In genomic region chr20:13336308-13337089, GRCh38 we compare ENCODE assay signal across 1 cellular context.
TF ChIP-seq lines count a peak whose summit lies in the region.

No MANE protein-coding gene starts in this region.

TF ChIP-seq in GM23338, 12 proteins besides CTCF, POLR2A, EP300 and RAD21 (continued from another document):
- TF ChIP-seq, protein P1, sequence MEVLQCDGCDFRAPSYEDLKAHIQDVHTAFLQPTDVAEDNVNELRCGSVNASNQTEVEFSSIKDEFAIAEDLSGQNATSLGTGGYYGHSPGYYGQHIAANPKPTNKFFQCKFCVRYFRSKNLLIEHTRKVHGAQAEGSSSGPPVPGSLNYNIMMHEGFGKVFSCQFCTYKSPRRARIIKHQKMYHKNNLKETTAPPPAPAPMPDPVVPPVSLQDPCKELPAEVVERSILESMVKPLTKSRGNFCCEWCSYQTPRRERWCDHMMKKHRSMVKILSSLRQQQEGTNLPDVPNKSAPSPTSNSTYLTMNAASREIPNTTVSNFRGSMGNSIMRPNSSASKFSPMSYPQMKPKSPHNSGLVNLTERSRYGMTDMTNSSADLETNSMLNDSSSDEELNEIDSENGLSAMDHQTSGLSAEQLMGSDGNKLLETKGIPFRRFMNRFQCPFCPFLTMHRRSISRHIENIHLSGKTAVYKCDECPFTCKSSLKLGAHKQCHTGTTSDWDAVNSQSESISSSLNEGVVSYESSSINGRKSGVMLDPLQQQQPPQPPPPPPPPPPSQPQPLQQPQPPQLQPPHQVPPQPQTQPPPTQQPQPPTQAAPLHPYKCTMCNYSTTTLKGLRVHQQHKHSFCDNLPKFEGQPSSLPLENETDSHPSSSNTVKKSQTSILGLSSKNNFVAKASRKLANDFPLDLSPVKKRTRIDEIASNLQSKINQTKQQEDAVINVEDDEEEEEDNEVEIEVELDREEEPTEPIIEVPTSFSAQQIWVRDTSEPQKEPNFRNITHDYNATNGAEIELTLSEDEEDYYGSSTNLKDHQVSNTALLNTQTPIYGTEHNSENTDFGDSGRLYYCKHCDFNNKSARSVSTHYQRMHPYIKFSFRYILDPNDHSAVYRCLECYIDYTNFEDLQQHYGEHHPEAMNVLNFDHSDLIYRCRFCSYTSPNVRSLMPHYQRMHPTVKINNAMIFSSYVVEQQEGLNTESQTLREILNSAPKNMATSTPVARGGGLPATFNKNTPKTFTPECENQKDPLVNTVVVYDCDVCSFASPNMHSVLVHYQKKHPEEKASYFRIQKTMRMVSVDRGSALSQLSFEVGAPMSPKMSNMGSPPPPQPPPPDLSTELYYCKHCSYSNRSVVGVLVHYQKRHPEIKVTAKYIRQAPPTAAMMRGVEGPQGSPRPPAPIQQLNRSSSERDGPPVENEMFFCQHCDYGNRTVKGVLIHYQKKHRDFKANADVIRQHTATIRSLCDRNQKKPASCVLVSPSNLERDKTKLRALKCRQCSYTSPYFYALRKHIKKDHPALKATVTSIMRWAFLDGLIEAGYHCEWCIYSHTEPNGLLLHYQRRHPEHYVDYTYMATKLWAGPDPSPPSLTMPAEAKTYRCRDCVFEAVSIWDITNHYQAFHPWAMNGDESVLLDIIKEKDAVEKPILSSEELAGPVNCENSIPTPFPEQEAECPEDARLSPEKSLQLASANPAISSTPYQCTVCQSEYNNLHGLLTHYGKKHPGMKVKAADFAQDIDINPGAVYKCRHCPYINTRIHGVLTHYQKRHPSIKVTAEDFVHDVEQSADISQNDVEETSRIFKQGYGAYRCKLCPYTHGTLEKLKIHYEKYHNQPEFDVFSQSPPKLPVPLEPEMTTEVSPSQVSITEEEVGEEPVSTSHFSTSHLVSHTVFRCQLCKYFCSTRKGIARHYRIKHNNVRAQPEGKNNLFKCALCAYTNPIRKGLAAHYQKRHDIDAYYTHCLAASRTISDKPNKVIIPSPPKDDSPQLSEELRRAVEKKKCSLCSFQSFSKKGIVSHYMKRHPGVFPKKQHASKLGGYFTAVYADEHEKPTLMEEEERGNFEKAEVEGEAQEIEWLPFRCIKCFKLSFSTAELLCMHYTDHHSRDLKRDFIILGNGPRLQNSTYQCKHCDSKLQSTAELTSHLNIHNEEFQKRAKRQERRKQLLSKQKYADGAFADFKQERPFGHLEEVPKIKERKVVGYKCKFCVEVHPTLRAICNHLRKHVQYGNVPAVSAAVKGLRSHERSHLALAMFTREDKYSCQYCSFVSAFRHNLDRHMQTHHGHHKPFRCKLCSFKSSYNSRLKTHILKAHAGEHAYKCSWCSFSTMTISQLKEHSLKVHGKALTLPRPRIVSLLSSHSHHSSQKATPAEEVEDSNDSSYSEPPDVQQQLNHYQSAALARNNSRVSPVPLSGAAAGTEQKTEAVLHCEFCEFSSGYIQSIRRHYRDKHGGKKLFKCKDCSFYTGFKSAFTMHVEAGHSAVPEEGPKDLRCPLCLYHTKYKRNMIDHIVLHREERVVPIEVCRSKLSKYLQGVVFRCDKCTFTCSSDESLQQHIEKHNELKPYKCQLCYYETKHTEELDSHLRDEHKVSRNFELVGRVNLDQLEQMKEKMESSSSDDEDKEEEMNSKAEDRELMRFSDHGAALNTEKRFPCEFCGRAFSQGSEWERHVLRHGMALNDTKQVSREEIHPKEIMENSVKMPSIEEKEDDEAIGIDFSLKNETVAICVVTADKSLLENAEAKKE (CRISPR knock-in tag; IDR thresholded peaks at IDR 0.05): no peak
- TF ChIP-seq STAT1 (IDR thresholded peaks at IDR 0.05; ENCODE audit: unreplicated experiment): no peak
- no peak for TF ChIP-seq EZH2phosphoT487 (IDR thresholded peaks at IDR 0.05; ENCODE audit: unreplicated experiment)
- TF ChIP-seq NANOG (IDR thresholded peaks at IDR 0.05; ENCODE audit: borderline replicate concordance): no peak
- TF ChIP-seq POLR2AphosphoS5 (IDR thresholded peaks at IDR 0.05; ENCODE audit: low read depth): no peak
